9 cellular contexts compared by ENCODE assay signal in the genomic region with DNA sequence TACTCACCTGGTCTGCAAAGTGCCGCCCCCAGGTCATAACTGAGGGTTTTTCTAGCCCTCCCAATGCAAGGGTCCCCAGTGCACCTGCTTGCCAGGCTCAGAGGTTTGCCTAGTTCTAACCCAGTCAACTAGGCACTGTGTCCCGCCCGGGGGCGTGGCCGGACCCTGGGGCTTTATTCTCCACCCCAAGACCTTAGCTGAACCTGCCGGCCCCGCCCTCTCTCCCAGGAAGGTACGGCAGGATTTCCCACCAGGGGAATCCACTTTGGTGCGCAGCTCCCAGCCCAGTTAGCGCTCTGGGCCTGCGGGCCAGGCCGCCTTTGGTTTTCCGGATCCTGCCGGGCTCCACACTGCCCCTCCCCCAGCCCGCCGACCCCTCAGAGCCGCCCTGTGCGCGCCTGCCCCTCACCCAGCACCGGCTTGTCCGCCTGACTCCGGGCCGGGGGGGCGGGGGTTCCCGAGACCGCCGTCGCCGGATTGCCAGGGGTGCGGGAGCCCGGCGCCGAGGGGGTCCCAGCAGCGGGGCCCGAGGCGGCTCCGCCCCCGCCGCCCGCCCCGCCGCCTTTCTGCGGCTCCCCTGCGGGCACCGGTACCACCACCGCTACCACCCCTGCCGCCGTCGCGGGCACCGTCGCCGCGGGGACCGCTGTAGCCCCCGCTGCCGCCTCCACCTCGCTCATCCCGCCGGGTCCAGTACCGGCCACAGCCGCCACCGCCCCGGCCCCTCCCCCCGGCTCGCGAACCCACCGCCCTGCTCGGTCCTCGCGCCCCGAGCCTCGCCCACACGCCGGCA.
DNase-seq lines count a peak whose midpoint lies in the region; ATAC-seq and TF ChIP-seq lines count a peak whose summit lies in the region.
"Had no signal": no experiment of that assay in that cellular context is flagged by ENCODE, and none has a peak within 500 bp of the region (broad histone marks: within the 10 kb centered on the region; RNA-seq: fewer than 3 reads in every experiment).

No MANE protein-coding gene starts in this region.

- peak overlapping the region; percentile 35 for H3K4me3 Mint-ChIP-seq in T-helper 1 cell treated with Interleukin-12 subunit alpha and Interleukin-12 subunit beta and Interleukin-4 antibody, amounts not matched to agents 30 μg/mL and 1 μg/mL, for 36 hours

- H3K4me1 Mint-ChIP-seq in T-helper 1 cell treated with Interleukin-12 subunit alpha and Interleukin-12 subunit beta and Interleukin-4 antibody, amounts not matched to agents 30 μg/mL and 1 μg/mL, for 36 hours (ENCODE audit: low read depth): peaks cover 12% of the 10 kb centered on the region

- no peaks in the 10 kb centered on the region for H3K9me3 Mint-ChIP-seq in T-helper 1 cell treated with Interleukin-12 subunit alpha and Interleukin-12 subunit beta and Interleukin-4 antibody, amounts not matched to agents 30 μg/mL and 1 μg/mL, for 36 hours

- peaks cover 2% of the 10 kb centered on the region; the same call in 1 of the 2 replicates for H3K27me3 ChIP-seq in iPS DF 6.9 (ENCODE audit: control insufficient read depth, insufficient read depth, low read length)

- no peak for TF ChIP-seq CTCF in GM10248 (IDR thresholded peaks at IDR 0.05; ENCODE audit: control extremely low read depth, extremely low read depth, low read depth, missing control alignments)

- no peak for ATAC-seq in HG02840 (IDR thresholded peaks at IDR 0.05; ENCODE audit: low FRiP score, unreplicated experiment)

- H3K4me1 ChIP-seq in iPS DF 6.9 (ENCODE audit: control insufficient read depth, insufficient read depth, low read length): peaks cover 3% of the 10 kb centered on the region

- CTCF ChIA-PET in GM10248 (lab: Yijun Ruan, JAX): interaction anchor here (0.9 to 3.4 kb wide), 2 partner anchors 8 to 11 kb away, joined by 3 to 20 read pairs; a partner anchor contains a TSS

- no peak overlapping the region for H3K27ac Mint-ChIP-seq in T-helper 1 cell treated with Interleukin-12 subunit alpha and Interleukin-12 subunit beta and Interleukin-4 antibody, amounts not matched to agents 30 μg/mL and 1 μg/mL, for 36 hours

- POLR2A ChIA-PET in GM10248 (lab: Yijun Ruan, JAX): interaction anchor here (0.6 kb wide), 1 partner anchor 9 kb away, joined by 3 read pairs; no protein-coding TSS in a partner anchor

- peaks cover 41% of the 10 kb centered on the region for H3K27me3 Mint-ChIP-seq in T-helper 1 cell treated with Interleukin-12 subunit alpha and Interleukin-12 subunit beta and Interleukin-4 antibody, amounts not matched to agents 30 μg/mL and 1 μg/mL, for 36 hours (ENCODE audit: low read depth)

- DNase-seq in NCI-H146 (lab: John Stamatoyannopoulos, UW) (peak; percentile 39), NCI-H146 treated with DMSO at 0.1 percent for 48 hours (lab: John Stamatoyannopoulos, UW; ENCODE audit: unreplicated experiment) (no peak), iPS DF 6.9 (ENCODE audit: low read depth, low spot score) (no peak), COLO829 (ENCODE audit: low spot score) (no peak), GM10248 (ENCODE audit: extremely low spot score) (no peak)

- H3K27ac ChIP-seq in iPS DF 6.9 (ENCODE audit: low read length) (no peak overlapping the region), skin epidermis (peak overlapping the region in 2 of 21 experiments; percentile 4 to 44)
- H3K27ac ChIP-seq: KMS-11 had no signal

- no CpG with 5 or more reads among the region's 75 CpGs for WGBS in iPS DF 6.9 (ENCODE audit: insufficient coverage, insufficient read length)

- H3K36me3 Mint-ChIP-seq in T-helper 1 cell treated with Interleukin-12 subunit alpha and Interleukin-12 subunit beta and Interleukin-4 antibody, amounts not matched to agents 30 μg/mL and 1 μg/mL, for 36 hours (ENCODE audit: low read depth): no peaks in the 10 kb centered on the region

- H3K36me3 ChIP-seq in iPS DF 6.9 (ENCODE audit: control insufficient read depth, insufficient read depth, low read length): no peaks in the 10 kb centered on the region

- H3K4me3 ChIP-seq in iPS DF 6.9 (ENCODE audit: low read length): peak overlapping the region; percentile 65; the same call in 1 of the 2 replicates
- H3K4me3 ChIP-seq in skin epidermis: peak overlapping the region in 6 of 7 experiments; percentile 5 to 24 (median 13)

- no peaks in the 10 kb centered on the region for H3K9me3 ChIP-seq in iPS DF 6.9 (ENCODE audit: control insufficient read depth, insufficient read depth, low read length)
